In the genomic region with DNA sequence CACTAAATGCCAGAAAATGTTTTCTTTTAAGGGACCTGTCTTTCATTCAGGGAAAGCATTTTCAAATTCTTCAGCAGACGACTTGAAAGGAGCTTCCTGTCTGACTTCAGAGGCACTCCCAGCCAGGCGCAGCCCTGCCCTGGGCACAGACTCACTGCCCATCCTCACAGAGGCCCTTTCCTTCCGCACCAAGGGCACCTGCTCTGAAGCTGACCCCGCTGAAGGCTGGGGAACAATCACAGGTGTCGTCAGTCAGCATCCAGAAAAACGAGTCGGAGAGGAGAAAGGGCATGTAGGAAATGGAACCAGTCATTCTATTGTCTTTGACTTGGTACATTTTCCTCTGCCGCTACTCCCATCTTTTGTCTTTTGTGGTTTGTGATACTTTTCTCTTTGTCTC, we compare ENCODE assay signal across 24 cellular contexts.
"Had no signal": no experiment of that assay in that cellular context is flagged by ENCODE, and none has a peak within 500 bp of the region (broad histone marks: within the 10 kb centered on the region; RNA-seq: fewer than 3 reads in every experiment).

No MANE protein-coding gene starts in this region.

- H3K27ac ChIP-seq: heart left ventricle, lower lobe of right lung, neural progenitor cell, suprapubic skin, tibial artery had no signal

- H3K9ac ChIP-seq: neural progenitor cell had no signal

- H3K4me1 ChIP-seq: heart left ventricle, lower lobe of right lung, tibial artery had no signal

- H2AFZ ChIP-seq: neural progenitor cell had no signal

- H3K9me3 ChIP-seq: heart left ventricle, lower lobe of right lung, suprapubic skin, tibial artery had no signal

- H3K27me3 ChIP-seq: foreskin keratinocyte, heart left ventricle, neural progenitor cell, suprapubic skin, tibial artery had no signal

- H3K4me2 ChIP-seq: neural progenitor cell had no signal

- H3K36me3 ChIP-seq: heart left ventricle, lower lobe of right lung, neural progenitor cell, suprapubic skin, tibial artery had no signal

- DNase-seq: activated CD4-positive, alpha-beta T cell treated with anti-CD3 and anti-CD28 coated beads for 36 hours; activated CD4-positive, CD25-positive, alpha-beta regulatory T cell; activated CD8-positive, alpha-beta memory T cell treated with anti-CD3 and anti-CD28 coated beads, Interleukin-2, amount 10 ng/mL, durations not matched to agents 7 days and 5 days; activated CD8-positive, alpha-beta T cell treated with anti-CD3 and anti-CD28 coated beads, Interleukin-2, amount 10 ng/mL, durations not matched to agents 7 days and 5 days; activated naive CD8-positive, alpha-beta T cell treated with anti-CD3 and anti-CD28 coated beads, Interleukin-2, amount 50 U/mL, for 24 hours; activated T-cell treated with anti-CD3 and anti-CD28 coated beads, Interleukin-2, amount 50 U/mL, for 48 hours; amygdala; effector CD4-positive, alpha-beta T cell; erythroblast; foreskin keratinocyte; heart left ventricle; hypothalamus; kidney glomerular epithelial cell; lower lobe of right lung; mesenchymal stem cell; naive thymus-derived CD8-positive, alpha-beta T cell; right cardiac atrium; stimulated activated CD4-positive, alpha-beta T cell treated with anti-CD3 and anti-CD28 coated beads, Interleukin-15, amount 100 ng/mL, for 24 hours; stimulated activated CD4-positive, alpha-beta T cell treated with anti-CD3 and anti-CD28 coated beads, Interleukin-2, amount 100 ng/mL, for 24 hours; stimulated activated naive B cell treated with anti-CD40 and anti-IgM and Interleukin-4, amounts not matched to agents 10 μg/mL and 1 μg/mL and 100 μg/mL, for 72 hours; T-cell; tibial artery had no signal

- H3K4me3 ChIP-seq: heart left ventricle, lower lobe of right lung, neural progenitor cell, suprapubic skin, tibial artery had no signal
